In the genomic region with DNA sequence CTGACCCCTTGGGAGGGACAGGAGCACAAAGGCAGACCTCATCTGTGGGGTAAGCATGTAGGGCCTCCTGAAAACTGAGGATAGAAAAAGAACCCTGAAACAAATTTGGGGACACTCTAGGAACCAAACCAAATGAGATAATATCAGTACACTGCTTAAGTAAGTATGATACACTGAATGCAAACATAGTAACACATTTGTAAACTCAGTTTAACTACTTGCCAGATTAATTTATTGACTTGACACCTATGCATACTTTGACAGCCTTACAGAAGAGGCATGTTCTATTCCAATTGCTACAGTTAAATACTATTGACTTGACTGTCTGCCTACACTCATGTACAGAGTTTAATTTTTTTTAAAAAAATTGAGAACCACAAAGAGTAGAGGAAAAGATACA, we compare ENCODE assay signal across 24 cellular contexts.
"Had no signal": no experiment of that assay in that cellular context is flagged by ENCODE, and none has a peak within 500 bp of the region (broad histone marks: within the 10 kb centered on the region; RNA-seq: fewer than 3 reads in every experiment).

No MANE protein-coding gene starts in this region.

- H3K27me3 ChIP-seq: colonic mucosa, dorsolateral prefrontal cortex, esophagus muscularis mucosa, esophagus squamous epithelium, foreskin keratinocyte, gastrocnemius medialis, gastroesophageal sphincter, heart left ventricle, heart right ventricle had no signal

- H3K4me3 ChIP-seq: colonic mucosa, coronary artery, dorsolateral prefrontal cortex, esophagus muscularis mucosa, esophagus squamous epithelium, gastrocnemius medialis, gastroesophageal sphincter, heart left ventricle, heart right ventricle had no signal

- ATAC-seq: effector memory CD8-positive, alpha-beta T cell; esophagus mucosa; foreskin keratinocyte; gastrocnemius medialis; gastroesophageal sphincter; heart left ventricle; heart right ventricle had no signal

- H3K4me1 ChIP-seq: colonic mucosa, esophagus muscularis mucosa, esophagus squamous epithelium, foreskin keratinocyte, gastrocnemius medialis, gastroesophageal sphincter, heart left ventricle, heart right ventricle had no signal

- DNase-seq: colonic mucosa; cortex of kidney; dermis blood vessel endothelial cell; dorsolateral prefrontal cortex; effector CD4-positive, alpha-beta T cell; effector CD8-positive, alpha-beta T cell; effector memory CD4-positive, alpha-beta T cell; effector memory CD8-positive, alpha-beta T cell; endodermal cell; erythroblast; esophagus squamous epithelium; foreskin fibroblast; foreskin keratinocyte; foreskin melanocyte; gastrocnemius medialis; glutamatergic neuron; head of caudate nucleus; heart left ventricle; heart right ventricle had no signal

- H3K27ac ChIP-seq: colonic mucosa, coronary artery, dorsolateral prefrontal cortex, epithelial cell of prostate, esophagus muscularis mucosa, esophagus squamous epithelium, foreskin keratinocyte, gastrocnemius medialis, gastroesophageal sphincter, heart left ventricle, heart right ventricle had no signal

- H3K36me3 ChIP-seq: colonic mucosa, esophagus muscularis mucosa, esophagus squamous epithelium, gastrocnemius medialis, gastroesophageal sphincter, heart left ventricle, heart right ventricle had no signal

- H3K9me3 ChIP-seq: colonic mucosa, esophagus muscularis mucosa, esophagus squamous epithelium, gastrocnemius medialis, gastroesophageal sphincter, heart left ventricle, heart right ventricle had no signal
